In the genomic region with DNA sequence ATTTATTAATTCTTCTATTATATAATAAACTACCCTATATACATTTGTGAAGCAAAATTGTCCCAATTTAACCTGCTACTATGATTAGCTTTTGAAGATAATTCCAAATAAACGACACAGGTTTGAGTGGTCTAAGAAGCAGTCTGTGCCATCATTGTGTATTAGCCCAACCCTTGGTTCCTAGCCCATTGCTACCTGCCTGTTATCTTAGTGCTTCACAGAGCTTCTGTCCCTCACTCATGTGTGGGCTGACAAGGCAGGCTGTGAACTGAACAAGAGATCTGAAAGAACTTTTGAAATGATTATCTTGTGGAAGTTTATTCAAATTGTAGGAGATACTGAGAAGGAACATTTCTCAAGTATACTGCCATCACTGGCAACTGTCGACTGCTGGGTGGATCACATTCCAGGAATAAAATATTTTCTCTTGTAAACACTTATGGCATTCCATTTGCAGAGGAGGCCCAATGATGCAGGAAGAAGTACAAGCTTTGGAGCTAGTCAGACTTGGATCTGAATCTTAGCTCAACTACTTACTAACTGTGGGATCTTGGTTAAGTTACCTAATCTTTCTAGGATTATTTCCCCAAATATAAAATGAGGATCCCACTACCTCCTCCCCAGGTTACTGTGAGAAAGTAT, we compare ENCODE assay signal across 23 cellular contexts. TPM values are rescaled to one million over a fixed set of nuclear protein-coding genes. Genes with fewer than 3 reads are reported as not detected.
A peak's percentile ranks its signal among the peaks of the same experiment; 100 is the strongest.
DNase-seq lines count a peak whose midpoint lies in the region; ATAC-seq, FAIRE-seq and TF ChIP-seq lines count a peak whose summit lies in the region.
"Had no signal": no experiment of that assay in that cellular context is flagged by ENCODE, and none has a peak within 500 bp of the region (broad histone marks: within the 10 kb centered on the region; RNA-seq: fewer than 3 reads in every experiment).

No MANE protein-coding gene starts in this region.

- intact Hi-C loops in aorta (cut with DNase I): no loop called here
- intact Hi-C loops in sciatic nerve (cut with DNase I): no loop called here

- no peak overlapping the region for H3K27ac ChIP-seq in A549
- H3K27ac ChIP-seq in aorta (ENCODE audit: low read depth in 1 of 2, low read length in 2 of 2): no peak overlapping the region
- H3K27ac ChIP-seq: neutrophil, skin epidermis had no signal

- DNase-seq in A549 (ENCODE audit: low read depth in 1 of 2, low spot score in 1 of 2) (peak in 1 of 2 experiments; percentile 56), HT-29 (ENCODE audit: low spot score) (peak; percentile 29), epidermal melanocyte (ENCODE audit: insufficient read length, low spot score) (peak; percentile 23), mesothelial cell of epicardium (ENCODE audit: low spot score in 2 of 2, unreplicated experiment in 2 of 2) (no peak), aorta (no peak), NCI-H2227 treated with DMSO at 0.1 percent for 48 hours (lab: John Stamatoyannopoulos, UW) (no peak), sciatic nerve (ENCODE audit: low spot score) (no peak)
- DNase-seq: activated CD4-positive, alpha-beta T cell treated with anti-CD3 and anti-CD28 coated beads for 36 hours; activated T-cell treated with anti-CD3 and anti-CD28 coated beads for 4 hours; caudate nucleus; endodermal cell; GDM1; immature natural killer cell; midbrain; NCI-H1092; NCI-H345; SIG-M5; T-helper 9 cell had no signal

- TF ChIP-seq POLR2A in A549 (IDR thresholded peaks at IDR 0.05; ENCODE audit: low read length): no peak

- peak overlapping the region; percentile 36 for H3K4me2 ChIP-seq in A549

- FAIRE-seq in A549 (lab: Jason Lieb, UNC): no peak

- no peak overlapping the region for H3K4me3 Mint-ChIP-seq in mesothelial cell of epicardium
- H3K4me3 Mint-ChIP-seq: activated CD4-positive, alpha-beta T cell treated with anti-CD3 and anti-CD28 coated beads for 36 hours; activated naive CD4-positive, alpha-beta T cell treated with anti-CD3 and anti-CD28 coated beads, Interleukin-2, amount 50 U/mL, for 24 hours; endodermal cell; immature natural killer cell; stimulated activated effector memory CD8-positive, alpha-beta T cell treated with anti-CD3 and anti-CD28 coated beads, Interleukin-12 subunit alpha, Interleukin-12 subunit beta, amount 100 ng/mL, for 72 hours had no signal

- H3K36me3 ChIP-seq in aorta (ENCODE audit: control insufficient read depth in 1 of 2, insufficient read depth in 2 of 2, low read length in 1 of 2): no peaks in the 10 kb centered on the region
- H3K36me3 ChIP-seq: neutrophil had no signal

- H3K9me3 Mint-ChIP-seq in mesothelial cell of epicardium: peaks cover 6% of the 10 kb centered on the region
- H3K9me3 Mint-ChIP-seq: activated naive CD4-positive, alpha-beta T cell treated with anti-CD3 and anti-CD28 coated beads, Interleukin-2, amount 50 U/mL, for 24 hours; endodermal cell; immature natural killer cell; stimulated activated effector memory CD8-positive, alpha-beta T cell treated with anti-CD3 and anti-CD28 coated beads, Interleukin-12 subunit alpha, Interleukin-12 subunit beta, amount 100 ng/mL, for 72 hours had no signal

- TF ChIP-seq RAD21 in A549 (conservative IDR thresholded peaks at IDR 0.05 in 1 of 2, IDR thresholded peaks at IDR 0.05 in 1 of 2): no peak

- POLR2A ChIA-PET in A549 (lab: Yijun Ruan, JAX): no interaction called here

- H3K27ac Mint-ChIP-seq in mesothelial cell of epicardium: peak overlapping the region; percentile 76
- H3K27ac Mint-ChIP-seq: activated CD4-positive, alpha-beta T cell treated with anti-CD3 and anti-CD28 coated beads for 36 hours; activated naive CD4-positive, alpha-beta T cell treated with anti-CD3 and anti-CD28 coated beads, Interleukin-2, amount 50 U/mL, for 24 hours; endodermal cell; stimulated activated effector memory CD8-positive, alpha-beta T cell treated with anti-CD3 and anti-CD28 coated beads, Interleukin-12 subunit alpha, Interleukin-12 subunit beta, amount 100 ng/mL, for 72 hours had no signal

- H3K27me3 ChIP-seq in aorta (ENCODE audit: control insufficient read depth in 1 of 2, insufficient read depth in 2 of 2, low read length in 1 of 2): no peaks in the 10 kb centered on the region
- H3K27me3 ChIP-seq: neutrophil had no signal

- H3K4me3 ChIP-seq in A549 (no peak overlapping the region), aorta (ENCODE audit: low read length in 2 of 2) (no peak overlapping the region)
- H3K4me3 ChIP-seq: skin epidermis had no signal

- CTCF ChIA-PET in A549 (lab: Yijun Ruan, JAX): interaction anchor here (1.3 kb wide), 1 partner anchor 104 kb away, joined by 3 read pairs; no protein-coding TSS in a partner anchor

- peaks cover 16% of the 10 kb centered on the region for H3K4me1 ChIP-seq in A549
- no peaks in the 10 kb centered on the region for H3K4me1 ChIP-seq in aorta (ENCODE audit: control insufficient read depth in 1 of 2, insufficient read depth in 2 of 2, low read length in 2 of 2)

- H3K9me3 ChIP-seq in A549: no peaks in the 10 kb centered on the region
- no peaks in the 10 kb centered on the region for H3K9me3 ChIP-seq in aorta (ENCODE audit: control insufficient read depth, low read length)
- H3K9me3 ChIP-seq: neutrophil had no signal

- ATAC-seq in A549 (peak in 1 of 2 experiments; percentile 87; a peak in 3 of 6 replicates), aorta (ENCODE audit: low FRiP score) (no peak), GM21367 (IDR thresholded peaks at IDR 0.05; ENCODE audit: unreplicated experiment) (no peak), sciatic nerve (no peak)
- ATAC-seq: activated CD4-positive, alpha-beta T cell treated with anti-CD3 and anti-CD28 coated beads for 36 hours; stimulated activated effector memory CD8-positive, alpha-beta T cell treated with anti-CD3 and anti-CD28 coated beads, Interleukin-12 subunit alpha, Interleukin-12 subunit beta, amount 100 ng/mL, for 72 hours had no signal

- no peak for TF ChIP-seq EP300 in A549 (IDR thresholded peaks at IDR 0.05)

- no peak for TF ChIP-seq CTCF in A549 (IDR thresholded peaks at IDR 0.05)
- TF ChIP-seq CTCF in mesothelial cell of epicardium (IDR thresholded peaks at IDR 0.05; ENCODE audit: unreplicated experiment): no peak

- WGBS in A549 (ENCODE audit: missing lambda C conversion rate): 7% methylated on average over 2 of the region's 2 CpGs
- WGBS in aorta, 2 donors: 52 to 56% methylated on average over 2 of the region's 2 CpGs

- peaks cover 19% of the 10 kb centered on the region for H3K36me3 Mint-ChIP-seq in mesothelial cell of epicardium

- peaks cover 11% of the 10 kb centered on the region for H3K4me1 Mint-ChIP-seq in mesothelial cell of epicardium
- H3K4me1 Mint-ChIP-seq: activated CD4-positive, alpha-beta T cell treated with anti-CD3 and anti-CD28 coated beads for 36 hours; activated naive CD4-positive, alpha-beta T cell treated with anti-CD3 and anti-CD28 coated beads, Interleukin-2, amount 50 U/mL, for 24 hours; endodermal cell; immature natural killer cell; stimulated activated effector memory CD8-positive, alpha-beta T cell treated with anti-CD3 and anti-CD28 coated beads, Interleukin-12 subunit alpha, Interleukin-12 subunit beta, amount 100 ng/mL, for 72 hours had no signal

- no peaks in the 10 kb centered on the region for H3K27me3 Mint-ChIP-seq in mesothelial cell of epicardium (ENCODE audit: low read depth)
- H3K27me3 Mint-ChIP-seq: activated CD4-positive, alpha-beta T cell treated with anti-CD3 and anti-CD28 coated beads for 36 hours; activated naive CD4-positive, alpha-beta T cell treated with anti-CD3 and anti-CD28 coated beads, Interleukin-2, amount 50 U/mL, for 24 hours had no signal

TF ChIP-seq in A549, 52 proteins besides CTCF, POLR2A, EP300 and RAD21 (continues in another document):
- TF ChIP-seq, protein P1, sequence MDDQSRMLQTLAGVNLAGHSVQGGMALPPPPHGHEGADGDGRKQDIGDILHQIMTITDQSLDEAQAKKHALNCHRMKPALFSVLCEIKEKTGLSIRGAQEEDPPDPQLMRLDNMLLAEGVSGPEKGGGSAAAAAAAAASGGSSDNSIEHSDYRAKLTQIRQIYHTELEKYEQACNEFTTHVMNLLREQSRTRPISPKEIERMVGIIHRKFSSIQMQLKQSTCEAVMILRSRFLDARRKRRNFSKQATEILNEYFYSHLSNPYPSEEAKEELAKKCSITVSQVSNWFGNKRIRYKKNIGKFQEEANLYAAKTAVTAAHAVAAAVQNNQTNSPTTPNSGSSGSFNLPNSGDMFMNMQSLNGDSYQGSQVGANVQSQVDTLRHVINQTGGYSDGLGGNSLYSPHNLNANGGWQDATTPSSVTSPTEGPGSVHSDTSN (IDR thresholded peaks at IDR 0.05): no peak
- TF ChIP-seq RCOR1 (IDR thresholded peaks at IDR 0.05; ENCODE audit: low read depth, low read length) (no peak), MAFK (IDR thresholded peaks at IDR 0.05; ENCODE audit: partially characterized antibody) (no peak), PHF8 (IDR thresholded peaks at IDR 0.05; ENCODE audit: borderline replicate concordance, low read depth) (no peak), HOXA7 (CRISPR knock-in tag; IDR thresholded peaks at IDR 0.05) (no peak)
- TF ChIP-seq, protein P2, sequence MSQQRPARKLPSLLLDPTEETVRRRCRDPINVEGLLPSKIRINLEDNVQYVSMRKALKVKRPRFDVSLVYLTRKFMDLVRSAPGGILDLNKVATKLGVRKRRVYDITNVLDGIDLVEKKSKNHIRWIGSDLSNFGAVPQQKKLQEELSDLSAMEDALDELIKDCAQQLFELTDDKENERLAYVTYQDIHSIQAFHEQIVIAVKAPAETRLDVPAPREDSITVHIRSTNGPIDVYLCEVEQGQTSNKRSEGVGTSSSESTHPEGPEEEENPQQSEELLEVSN (IDR thresholded peaks at IDR 0.05; ENCODE audit: borderline replicate concordance, low read depth): no peak

RNA-seq across cellular contexts. Expression of a gene that starts 7.8 kb away (rescaled TPM):
- polyA plus RNA-seq in A549 (2011; rRNA removed) (10.6 and 13.9 TPM in 2 replicates), A549 (2017; fragmentation: RNase III; extraction: RNeasy Plus Mini Kit Qiagen cat#74134 plus additional on column Dnase treatment) (11.7 to 14.5 TPM (median 12.2 TPM) in 3 replicates), aorta (10 to 100 TPM in 1 of 2 donors, 1 to 10 TPM in 1; 6.5 to 20.1 TPM)
- polyA plus RNA-seq in A549 (2012; cell fraction: cytosol; rRNA removed): 4.6 and 5.5 TPM in 2 replicates
- polyA plus RNA-seq in A549 (2012; cell fraction: nucleus; rRNA removed): 4.0 and 6.6 TPM in 2 replicates
- polyA minus RNA-seq in A549 (2011; rRNA and poly(A)+ RNA removed): 3.8 and 4.6 TPM in 2 replicates
- total RNA-seq in HT-29 (2014; rRNA removed; shearing (Covaris generic)): 5.7 and 10.1 TPM in 2 replicates
- total RNA-seq in mesothelial cell of epicardium (19.9 to 24.5 TPM (median 21.2 TPM) in 3 replicates), aorta (10 to 100 TPM in 1 of 2 donors, 1 to 10 TPM in 1; 8.5 to 11.0 TPM), sciatic nerve (15.2 TPM)

RNA-seq across cellular contexts. Expression of a gene that starts 39.0 kb away (rescaled TPM):
- polyA plus RNA-seq in A549 (2011; rRNA removed) (35.9 and 45.6 TPM in 2 replicates), A549 (2017; fragmentation: RNase III; extraction: RNeasy Plus Mini Kit Qiagen cat#74134 plus additional on column Dnase treatment) (31.9 to 33.7 TPM (median 33.4 TPM) in 3 replicates), aorta (10 to 100 TPM; 30.2 to 40.2 TPM)
- polyA plus RNA-seq in A549 (2012; cell fraction: cytosol; rRNA removed): 7.7 and 10.6 TPM in 2 replicates
- 5.6 and 5.9 TPM in 2 replicates for polyA plus RNA-seq in A549 (2012; cell fraction: nucleus; rRNA removed)
- 25.8 and 31.7 TPM in 2 replicates for polyA minus RNA-seq in A549 (2011; rRNA and poly(A)+ RNA removed)
- 13.1 and 14.5 TPM in 2 replicates for total RNA-seq in HT-29 (2014; rRNA removed; shearing (Covaris generic))
- total RNA-seq in mesothelial cell of epicardium (73.0 to 76.2 TPM (median 76.1 TPM) in 3 replicates), aorta (10 to 100 TPM; 55.5 to 78.9 TPM), sciatic nerve (44.0 TPM)

Comparison
In these comparisons a context has a peak if more than half of its experiments do, and no peak if none do; other contexts are left out.
1. DNase-seq: peak in HT-29 (single experiment) and epidermal melanocyte (single experiment); none in mesothelial cell of epicardium (0 of 2), aorta (0 of 2), NCI-H2227 treated with DMSO at 0.1 percent for 48 hours (single experiment) and sciatic nerve (single experiment).